Comparison of ENCODE assay signal across 8 cellular contexts in the genomic region with DNA sequence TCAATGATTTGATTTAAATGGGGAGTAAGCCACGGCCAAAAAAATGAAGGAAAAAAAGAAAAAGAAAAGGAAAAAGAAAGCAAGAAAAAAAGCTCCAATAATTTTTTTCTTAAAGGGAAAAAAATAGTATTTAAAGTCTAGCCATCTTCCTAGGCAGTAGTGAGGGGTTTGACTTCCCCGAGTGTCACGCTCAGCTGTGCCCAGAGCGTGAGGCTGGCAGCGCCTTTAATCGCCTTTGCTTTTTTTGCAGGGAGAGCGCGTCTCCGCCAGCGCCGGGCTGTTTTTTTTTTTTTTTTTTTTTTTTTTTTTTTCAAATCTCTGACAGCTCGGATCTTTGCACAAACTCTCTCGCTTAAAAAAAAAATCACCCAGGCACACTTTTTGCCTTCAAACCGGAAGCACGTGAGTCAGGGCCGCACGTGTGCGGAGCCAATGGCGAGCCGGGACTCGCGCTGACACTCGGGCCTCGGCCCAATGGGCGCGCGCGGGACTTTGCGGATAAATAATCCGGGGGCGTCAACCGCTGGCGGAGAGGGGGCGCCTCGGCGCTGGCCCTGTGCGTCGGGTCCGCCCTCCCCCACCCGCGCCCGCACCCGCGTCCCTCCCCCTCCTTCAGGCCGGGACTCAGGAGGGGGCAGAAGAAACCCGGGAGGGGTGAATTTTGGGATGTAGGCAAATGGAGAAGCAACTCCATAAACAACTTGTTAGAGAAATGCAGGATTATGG. TPM values are rescaled to one million over a fixed set of nuclear protein-coding genes. Genes with fewer than 3 reads are reported as not detected.
DNase-seq lines count a peak whose midpoint lies in the region; ATAC-seq and TF ChIP-seq lines count a peak whose summit lies in the region.

Gene EN1, minus strand, starts transcription at position 202 of the 726 bp plus-strand sequence. CDS start 481 bp downstream, outside the sequence.

- H3K9me3 ChIP-seq in CD8-positive, alpha-beta memory T cell (ENCODE audit: low read length) = no peaks in the 10 kb centered on the region
- no peaks in the 10 kb centered on the region for H3K9me3 ChIP-seq in neural cell (ENCODE audit: low read length)

- H4K20me1 ChIP-seq in neural cell (ENCODE audit: insufficient read depth) = no peaks in the 10 kb centered on the region

- peaks cover 16 to 33% (median 19%) of the 10 kb centered on the region in 3 donors for H3K4me1 Mint-ChIP-seq in CD8-positive, alpha-beta memory T cell

- CTCF ChIA-PET in CD8-positive, alpha-beta memory T cell (lab: Charles Lee) = interaction anchor here (0.7 to 1.5 kb wide), 2 partner anchors 35 to 56 kb away, joined by 3 to 5 read pairs; no protein-coding TSS in a partner anchor

- H3K4me1 ChIP-seq in CD8-positive, alpha-beta memory T cell (ENCODE audit: insufficient read depth, low read length) = no peaks in the 10 kb centered on the region

- H3K4me2 ChIP-seq in neural cell (ENCODE audit: low read length) = no peak within 1 kb of the TSS

- H3K4me3 Mint-ChIP-seq in CD8-positive, alpha-beta memory T cell = peak within 1 kb of the TSS in 6 of 7 donors; percentile 50 to 66 (median 55)

- ATAC-seq in HG03439 (IDR thresholded peaks at IDR 0.05; ENCODE audit: unreplicated experiment) (no peak), HG03097 (IDR thresholded peaks at IDR 0.05; ENCODE audit: low FRiP score, unreplicated experiment) (no peak), GM21786 (IDR thresholded peaks at IDR 0.05; ENCODE audit: unreplicated experiment) (no peak)

- peaks cover 72 to 88% of the 10 kb centered on the region in 2 donors for H3K27me3 Mint-ChIP-seq in CD8-positive, alpha-beta memory T cell

- TF ChIP-seq CTCF in neural cell (IDR thresholded peaks at IDR 0.05; ENCODE audit: poor library complexity, severe bottlenecking) = no peak

- peaks cover 0 to 2% (median 0%) of the 10 kb centered on the region in 3 donors for H3K36me3 Mint-ChIP-seq in CD8-positive, alpha-beta memory T cell

- H3F3A ChIP-seq in neural cell (ENCODE audit: insufficient read depth, low read length, poor library complexity, severe bottlenecking) = no peaks in the 10 kb centered on the region

- H3K27ac ChIP-seq in CD8-positive, alpha-beta memory T cell (ENCODE audit: low read depth, low read length) = no peak within 1 kb of the TSS
- H3K27ac ChIP-seq in neural cell (ENCODE audit: low read length) = no peak within 1 kb of the TSS

- no peak within 1 kb of the TSS for H3K27ac Mint-ChIP-seq in CD8-positive, alpha-beta memory T cell

- TF ChIP-seq EP300 in neural cell (conservative IDR thresholded peaks at IDR 0.05; ENCODE audit: poor library complexity, severe bottlenecking) = no peak

- no peak for DNase-seq in CD8-positive, alpha-beta memory T cell
- DNase-seq in NCI-H1694 (lab: John Stamatoyannopoulos, UW) (peak; percentile 74), ecto neural progenitor cell (ENCODE audit: low spot score) (peak; percentile 94), NCI-H187 (lab: John Stamatoyannopoulos, UW) (no peak)

- H3K9ac ChIP-seq in neural cell (ENCODE audit: low read length) = no peak within 1 kb of the TSS

- H3K27me3 ChIP-seq in CD8-positive, alpha-beta memory T cell (ENCODE audit: insufficient read depth, low read length, poor library complexity, severe bottlenecking) = peaks cover 44% of the 10 kb centered on the region
- peaks cover 97% of the 10 kb centered on the region for H3K27me3 ChIP-seq in neural cell (ENCODE audit: insufficient read depth, low read depth, low read length)

- H3K9me3 Mint-ChIP-seq in CD8-positive, alpha-beta memory T cell = peaks cover 0 to 5% (median 2%) of the 10 kb centered on the region in 5 donors

- POLR2A ChIA-PET in CD8-positive, alpha-beta memory T cell (lab: Charles Lee) = interaction anchor here (0.6 kb wide), 1 partner anchor 621 kb away, joined by 3 read pairs; no protein-coding TSS in a partner anchor

- no peaks in the 10 kb centered on the region for H3K9me2 ChIP-seq in neural cell (ENCODE audit: insufficient read depth, low read length)

- H3K4me3 ChIP-seq in CD8-positive, alpha-beta memory T cell (ENCODE audit: low read length) = no peak within 1 kb of the TSS
- H3K4me3 ChIP-seq in neural cell (ENCODE audit: low read length) = no peak within 1 kb of the TSS

- no peaks in the 10 kb centered on the region for H3K79me2 ChIP-seq in neural cell (replicated peaks; ENCODE audit: insufficient read depth, low read length)

- no peak within 1 kb of the TSS for H2AFZ ChIP-seq in neural cell (ENCODE audit: low read depth, low read length)

- no peaks in the 10 kb centered on the region for H3K36me3 ChIP-seq in CD8-positive, alpha-beta memory T cell (ENCODE audit: insufficient read depth, low read length)
- H3K36me3 ChIP-seq in neural cell (ENCODE audit: insufficient read depth, low read length) = no peaks in the 10 kb centered on the region

- TF ChIP-seq RAD21 in neural cell (conservative IDR thresholded peaks at IDR 0.05) = no peak

TF ChIP-seq in neural cell, 6 proteins besides CTCF, POLR2A, EP300 and RAD21:
- TF ChIP-seq POLR2AphosphoS5 (IDR thresholded peaks at IDR 0.05) (peak; percentile 37), SMC3 (conservative IDR thresholded peaks at IDR 0.05; ENCODE audit: poor library complexity) (no peak), EZH2 (IDR thresholded peaks at IDR 0.05; ENCODE audit: borderline replicate concordance, insufficient read depth, low read length, poor library complexity, severe bottlenecking) (peak; percentile 64)

RNA-seq across cellular contexts. Expression of gene EN1, which starts in this region (rescaled TPM):
- not detected for total RNA-seq in CD8-positive, alpha-beta memory T cell
- not detected for polyA plus RNA-seq in CD8-positive, alpha-beta memory T cell
- polyA plus RNA-seq in neural cell = not detected in 2 replicates
- not detected in 2 replicates for polyA minus RNA-seq in neural cell

Comparison
In these comparisons a context has a peak if more than half of its experiments do, and no peak if none do; other contexts are left out.
1. DNase-seq: peak in NCI-H1694 (single experiment) and ecto neural progenitor cell (single experiment); none in CD8-positive, alpha-beta memory T cell (0 of 5) and NCI-H187 (0 of 2).